10 cellular contexts compared by ENCODE assay signal in genomic region chr10:118564652-118565051, GRCh38. TPM values are rescaled to one million over a fixed set of nuclear protein-coding genes. Genes with fewer than 3 reads are reported as not detected.
DNase-seq lines count a peak whose midpoint lies in the region; ATAC-seq, FAIRE-seq and TF ChIP-seq lines count a peak whose summit lies in the region.
"Had no signal": no experiment of that assay in that cellular context is flagged by ENCODE, and none has a peak within 500 bp of the region (broad histone marks: within the 10 kb centered on the region; RNA-seq: fewer than 3 reads in every experiment).

No MANE protein-coding gene starts in this region.

- H3K4me3 ChIP-seq in Loucy (ENCODE audit: low read length, poor library complexity, severe bottlenecking) (no peak overlapping the region), bronchial epithelial cell (ENCODE audit: low read depth, low read length) (no peak overlapping the region)

- no peak for FAIRE-seq in bronchial epithelial cell (lab: Jason Lieb, UNC)

- H3K36me3 ChIP-seq in Loucy (ENCODE audit: insufficient read depth, low read length): no peaks in the 10 kb centered on the region
- no peaks in the 10 kb centered on the region for H3K36me3 ChIP-seq in bronchial epithelial cell (ENCODE audit: control insufficient read depth, insufficient read depth, low read length)

- no peaks in the 10 kb centered on the region for H4K20me1 ChIP-seq in Loucy (ENCODE audit: insufficient read depth, low read length, poor library complexity, severe bottlenecking)

- ATAC-seq in GM19328 (IDR thresholded peaks at IDR 0.05; ENCODE audit: unreplicated experiment): no peak

- H3K79me2 ChIP-seq in Loucy (ENCODE audit: insufficient read depth, low read length): no peaks in the 10 kb centered on the region

- TF ChIP-seq CTCF in Loucy (conservative IDR thresholded peaks at IDR 0.05; ENCODE audit: low read length): 0 out of 2 replicates have a peak, but pooled peaks have one; percentile 10
- peak; percentile 52 for TF ChIP-seq CTCF in bronchial epithelial cell (IDR thresholded peaks at IDR 0.05; ENCODE audit: insufficient read depth, low read length, severe bottlenecking)
- TF ChIP-seq CTCF in GM10248 (IDR thresholded peaks at IDR 0.05; ENCODE audit: control extremely low read depth, extremely low read depth, low read depth, missing control alignments): no peak

- H3K4me1 ChIP-seq in Loucy (ENCODE audit: insufficient read depth, low read length, poor library complexity, severe bottlenecking): no peaks in the 10 kb centered on the region

- no peak overlapping the region for H2AFZ ChIP-seq in Loucy (ENCODE audit: low read length)

- peak; percentile 37 for DNase-seq in DMS114 treated with DMSO at 0.1 percent for 48 hours (lab: John Stamatoyannopoulos, UW; ENCODE audit: unreplicated experiment)
- DNase-seq in bronchial epithelial cell (ENCODE audit: low read depth): no peak
- DNase-seq in myocyte (ENCODE audit: low read depth): peak; percentile 70
- no peak for DNase-seq in GM10248 (ENCODE audit: extremely low spot score)
- no peak for DNase-seq in SKM-1 treated with dmso at 0.1 percent for 144 hours (lab: John Stamatoyannopoulos, UW; ENCODE audit: unreplicated experiment)
- DNase-seq: activated gamma-delta T cell treated with Interleukin-2 at 50 U/mL for 16 hours, T-helper 1 cell had no signal

- no peaks in the 10 kb centered on the region for H3K9me3 ChIP-seq in Loucy (ENCODE audit: insufficient read depth, low read depth, low read length)

- no peaks in the 10 kb centered on the region for H3K27me3 ChIP-seq in Loucy (ENCODE audit: insufficient read depth, low read length, poor library complexity, severe bottlenecking)
- no peaks in the 10 kb centered on the region for H3K27me3 ChIP-seq in bronchial epithelial cell (ENCODE audit: control insufficient read depth, insufficient read depth, low read length)

- no peak overlapping the region for H3K9ac ChIP-seq in Loucy (ENCODE audit: low read depth, low read length, poor library complexity, severe bottlenecking)

- H3K9me2 ChIP-seq in Loucy (replicated peaks; ENCODE audit: low read depth, low read length): no peaks in the 10 kb centered on the region

- no peak overlapping the region for H3K4me2 ChIP-seq in Loucy (ENCODE audit: low read depth, low read length, poor library complexity, severe bottlenecking)

- no peaks in the 10 kb centered on the region for H3F3A ChIP-seq in Loucy (ENCODE audit: low read depth)

- CTCF ChIA-PET in GM10248 (lab: Yijun Ruan, JAX): interaction anchor here (1.5 to 1.7 kb wide), 2 partner anchors 21 to 235 kb away, joined by 4 read pairs; no protein-coding TSS in a partner anchor

- POLR2A ChIA-PET in GM10248 (lab: Yijun Ruan, JAX): no interaction called here

RNA-seq across cellular contexts. Expression of gene PRLHR, which starts 30.8 kb away (rescaled TPM):
- total RNA-seq in bronchial epithelial cell: not detected in 2 replicates
- not detected in 2 replicates for total RNA-seq in myocyte
- not detected for polyA plus RNA-seq in myocyte (2012)
- total RNA-seq: LHCN-M2 had no signal

Comparison
In these comparisons a context has a peak if more than half of its experiments do, and no peak if none do; other contexts are left out.
1. DNase-seq: peak in DMS114 treated with DMSO at 0.1 percent for 48 hours (single experiment) and myocyte (single experiment); none in bronchial epithelial cell (single experiment), GM10248 (single experiment) and SKM-1 treated with dmso at 0.1 percent for 144 hours (single experiment).